In the genomic region with DNA sequence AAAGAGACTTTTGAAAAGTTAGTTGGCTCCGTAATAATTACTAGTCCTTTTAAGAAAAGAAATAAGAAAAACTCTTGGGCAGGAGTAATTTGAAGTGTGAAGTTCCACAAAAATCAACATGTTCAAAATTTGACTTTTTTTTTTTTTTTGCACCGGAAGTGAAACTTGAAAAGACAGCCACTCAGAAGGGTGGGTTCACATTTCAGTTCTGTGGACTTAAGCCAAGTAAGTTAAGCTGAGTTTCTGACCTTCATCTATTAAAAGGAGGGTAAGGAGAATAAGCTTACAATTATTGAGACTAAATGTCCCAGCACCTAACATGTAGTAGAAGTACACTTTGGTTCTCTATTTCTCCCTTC, we compare ENCODE assay signal across 8 cellular contexts. TPM values are rescaled to one million over a fixed set of nuclear protein-coding genes. Genes with fewer than 3 reads are reported as not detected.
DNase-seq lines count a peak whose midpoint lies in the region; ATAC-seq and TF ChIP-seq lines count a peak whose summit lies in the region.

No MANE protein-coding gene starts in this region.

- H3K36me3 ChIP-seq in endodermal cell (ENCODE audit: control insufficient read depth, insufficient read depth, low read length) (peaks cover 12% of the 10 kb centered on the region), esophagus muscularis mucosa (peaks cover 0 to 19% (median 4%) of the 10 kb centered on the region in 4 donors)

- H3K9me3 ChIP-seq in endodermal cell (ENCODE audit: control insufficient read depth, low read length) (no peaks in the 10 kb centered on the region), esophagus muscularis mucosa (no peaks in the 10 kb centered on the region)

- TF ChIP-seq POLR2A in GM18505 (IDR thresholded peaks at IDR 0.05; ENCODE audit: borderline replicate concordance, extremely low read depth, insufficient read depth, insufficient read length) (no peak), NB4 (IDR thresholded peaks at IDR 0.05; ENCODE audit: extremely low read depth, insufficient read length) (no peak), esophagus muscularis mucosa (IDR thresholded peaks at IDR 0.05; ENCODE audit: low read depth) (no peak)

- H3K27me3 Mint-ChIP-seq in endodermal cell (ENCODE audit: insufficient read depth) = peaks cover 2% of the 10 kb centered on the region

- H3K27ac ChIP-seq in endodermal cell (ENCODE audit: low read depth, low read length) (no peak overlapping the region), esophagus muscularis mucosa (replicated peaks in 1 of 4) (no peak overlapping the region)

- H3K4me3 ChIP-seq in NB4 (ENCODE audit: low read depth, low read length) (peak overlapping the region; percentile 42), endodermal cell (ENCODE audit: low read length) (no peak overlapping the region), esophagus muscularis mucosa (no peak overlapping the region)

- TF ChIP-seq EP300 in esophagus muscularis mucosa (IDR thresholded peaks at IDR 0.05) = no peak

- H3K4me1 ChIP-seq in endodermal cell (ENCODE audit: control insufficient read depth, insufficient read depth, low read length) = peaks cover 16% of the 10 kb centered on the region
- peaks cover 12 to 46% (median 37%) of the 10 kb centered on the region in 4 donors for H3K4me1 ChIP-seq in esophagus muscularis mucosa

- no peaks in the 10 kb centered on the region for H3K9me3 Mint-ChIP-seq in endodermal cell

- peak; percentile 43 for ATAC-seq in GM18505 (IDR thresholded peaks at IDR 0.05; ENCODE audit: unreplicated experiment)
- peak; percentile 43 for ATAC-seq in GM21619 (IDR thresholded peaks at IDR 0.05; ENCODE audit: unreplicated experiment)

- H3K36me3 Mint-ChIP-seq in endodermal cell (ENCODE audit: low read depth) = peaks cover 12% of the 10 kb centered on the region

- DNase-seq in NB4 (ENCODE audit: low read depth) (peak; percentile 45), endodermal cell (no peak), NCI-H82 (lab: John Stamatoyannopoulos, UW) (no peak), COR-L47 (lab: John Stamatoyannopoulos, UW) (no peak), esophagus muscularis mucosa (ENCODE audit: extremely low spot score) (no peak)
- no peak for DNase-seq in activated CD4-positive, alpha-beta T cell treated with anti-CD3 and anti-CD28 coated beads for 4 hours

- H3K27me3 ChIP-seq in endodermal cell (ENCODE audit: control insufficient read depth, insufficient read depth, low read length, poor library complexity, severe bottlenecking) = peaks cover 14% of the 10 kb centered on the region
- H3K27me3 ChIP-seq in esophagus muscularis mucosa = no peaks in the 10 kb centered on the region

- no peak overlapping the region for H3K9ac ChIP-seq in endodermal cell (ENCODE audit: extremely low read depth, low read length, poor library complexity, severe bottlenecking)

- WGBS in endodermal cell (ENCODE audit: insufficient coverage in 1 of 2, insufficient read length in 1 of 2), 2 experiments = 89% methylated on average over 2 of the region's 2 CpGs; no CpG with 5 or more reads in 1 of the 2 experiments
- WGBS in esophagus muscularis mucosa = 73% methylated on average over 2 of the region's 2 CpGs

- no peak for TF ChIP-seq CTCF in NB4 (IDR thresholded peaks at IDR 0.05; ENCODE audit: low read depth, low read length)
- peak; percentile 7 for TF ChIP-seq CTCF in endodermal cell (conservative IDR thresholded peaks at IDR 0.05)
- TF ChIP-seq CTCF in esophagus muscularis mucosa (IDR thresholded peaks at IDR 0.05) = no peak

- peaks cover 9% of the 10 kb centered on the region for H3K4me1 Mint-ChIP-seq in endodermal cell

- no peak overlapping the region for H3K27ac Mint-ChIP-seq in endodermal cell

- H3K4me3 Mint-ChIP-seq in endodermal cell = no peak overlapping the region

- intact Hi-C loops in esophagus muscularis mucosa (cut with DNase I) = no loop called here

RNA-seq across cellular contexts. Expression of gene RO60, which starts 11.0 kb away (rescaled TPM):
- total RNA-seq in endodermal cell (10 to 100 TPM; 79.4 to 92.0 TPM), esophagus muscularis mucosa (100 to 1,000 TPM; 112 to 277 (median 168) TPM)
- 41.1 TPM for polyA plus RNA-seq in endodermal cell (2013, experiment 1 of 2)
- polyA plus RNA-seq in endodermal cell (2013, experiment 2 of 2) = 47.7 TPM

RNA-seq across cellular contexts. Expression of gene UCHL5, which starts 11.2 kb away (rescaled TPM):
- total RNA-seq in endodermal cell (10 to 100 TPM; 33.0 to 40.6 TPM), esophagus muscularis mucosa (10 to 100 TPM; 24.0 to 33.8 (median 28.8) TPM)
- polyA plus RNA-seq in endodermal cell (2013, experiment 1 of 2) = 32.7 TPM
- polyA plus RNA-seq in endodermal cell (2013, experiment 2 of 2) = 33.8 TPM

RNA-seq across cellular contexts. Expression of gene GLRX2, which starts 34.8 kb away (rescaled TPM):
- 10 to 100 TPM in 1 of 2 donors, 1 to 10 TPM in 1; 8.6 to 11.0 TPM for total RNA-seq in endodermal cell
- 5.3 TPM for polyA plus RNA-seq in endodermal cell (2013, experiment 1 of 2)
- polyA plus RNA-seq in endodermal cell (2013, experiment 2 of 2) = 6.1 TPM
- 10 to 100 TPM in 2 of 4 donors, 1 to 10 TPM in 2; 8.1 to 12.1 (median 10.0) TPM for total RNA-seq in esophagus muscularis mucosa

RNA-seq across cellular contexts. Expression of gene CDC73, which starts 51.5 kb away (rescaled TPM):
- total RNA-seq in endodermal cell = 10 to 100 TPM; 52.8 to 53.0 TPM
- 31.7 TPM for polyA plus RNA-seq in endodermal cell (2013, experiment 1 of 2)
- polyA plus RNA-seq in endodermal cell (2013, experiment 2 of 2) = 30.3 TPM
- total RNA-seq in esophagus muscularis mucosa = 10 to 100 TPM; 45.4 to 66.9 (median 46.0) TPM
